ENCODE assay signal across 19 cellular contexts in genomic region chr3:175404667-175405066, GRCh38.
A peak's percentile ranks its signal among the peaks of the same experiment; 100 is the strongest.
DNase-seq lines count a peak whose midpoint lies in the region; ATAC-seq, FAIRE-seq and TF ChIP-seq lines count a peak whose summit lies in the region.
"Had no signal": no experiment of that assay in that cellular context is flagged by ENCODE, and none has a peak within 500 bp of the region (broad histone marks: within the 10 kb centered on the region; RNA-seq: fewer than 3 reads in every experiment).

No MANE protein-coding gene starts in this region.

- no peak for TF ChIP-seq POLR2A in IMR-90 (IDR thresholded peaks at IDR 0.05; ENCODE audit: low read depth, low read length)

- 0 out of 2 replicates have a peak overlapping the region, but pooled peaks have one; percentile 14 for H2BK20ac ChIP-seq in IMR-90 (ENCODE audit: low read depth, low read length)

- H3K23ac ChIP-seq in IMR-90 (ENCODE audit: low read depth, low read length) (no peak overlapping the region), mesenchymal stem cell (ENCODE audit: low read length in 2 of 2) (no peak overlapping the region)

- H3K9me1 ChIP-seq in IMR-90 (ENCODE audit: insufficient read depth, low read length): no peaks in the 10 kb centered on the region

- H2AFZ ChIP-seq in IMR-90 (replicated peaks; ENCODE audit: low read length, poor library complexity) (no peak overlapping the region), mesenchymal stem cell (ENCODE audit: low read depth, low read length) (no peak overlapping the region)

- dilution Hi-C loops in IMR-90 (cut with HindIII; ENCODE audit: low sequenced_read_pairs, unreplicated experiment): no loop called here

- no peak overlapping the region for H2BK12ac ChIP-seq in mesenchymal stem cell (ENCODE audit: low read length in 2 of 2)

- H3K18ac ChIP-seq in IMR-90 (ENCODE audit: low read depth, low read length): peak overlapping the region; percentile 65
- H3K18ac ChIP-seq in mesenchymal stem cell (ENCODE audit: low read depth in 1 of 2, low read length in 2 of 2): no peak overlapping the region

- H3K79me1 ChIP-seq in IMR-90 (ENCODE audit: low read depth in 1 of 2, low read length in 2 of 2) (no peaks in the 10 kb centered on the region), mesenchymal stem cell (replicated peaks; ENCODE audit: low read length, poor library complexity, severe bottlenecking) (no peaks in the 10 kb centered on the region)

- H3K4me2 ChIP-seq in IMR-90 (ENCODE audit: low read depth, low read length) (no peak overlapping the region), mesenchymal stem cell (ENCODE audit: low read length, poor library complexity, severe bottlenecking) (no peak overlapping the region)

- peaks cover under 1% of the 10 kb centered on the region for H3K4me1 ChIP-seq in IMR-90 (ENCODE audit: control insufficient read depth, insufficient read depth, low read length)
- no peaks in the 10 kb centered on the region for H3K4me1 ChIP-seq in mesenchymal stem cell (ENCODE audit: control insufficient read depth, insufficient read depth, low read depth, low read length)
- peaks cover 1% of the 10 kb centered on the region for H3K4me1 ChIP-seq in right cardiac atrium (ENCODE audit: control insufficient read depth, insufficient read depth, low read length)

- H2BK5ac ChIP-seq in IMR-90 (ENCODE audit: low read depth, low read length, poor library complexity, severe bottlenecking) (peak overlapping the region; percentile 34), mesenchymal stem cell (ENCODE audit: low read depth, low read length, poor library complexity, severe bottlenecking) (no peak overlapping the region)

- peak; percentile 21 for DNase-seq in AG10803 (ENCODE audit: low read depth)
- DNase-seq in IMR-90: no peak
- peak; percentile 22 for DNase-seq in mesenchymal stem cell
- DNase-seq in right cardiac atrium: no peak
- DNase-seq in D721Med (ENCODE audit: insufficient read length, low spot score): no peak
- DNase-seq in KBM-7: no peak
- DNase-seq: ACHN; BE2C; CD4-positive, alpha-beta memory T cell; COR-L47; DND-41; GF-D8 had no signal

- H3K9ac ChIP-seq in IMR-90 (ENCODE audit: low read depth, low read length): no peak overlapping the region
- H3K9ac ChIP-seq in mesenchymal stem cell (ENCODE audit: low read length): no peak overlapping the region

- H3K27me3 ChIP-seq in IMR-90 (ENCODE audit: control insufficient read depth, insufficient read depth, low read length) (no peaks in the 10 kb centered on the region), mesenchymal stem cell (ENCODE audit: control insufficient read depth in 1 of 2, insufficient read depth in 1 of 2, low read length in 2 of 2) (no peaks in the 10 kb centered on the region), right cardiac atrium (ENCODE audit: control insufficient read depth, insufficient read depth) (no peaks in the 10 kb centered on the region)
- H3K27me3 ChIP-seq: BE2C had no signal

- H2AK5ac ChIP-seq in IMR-90 (ENCODE audit: low read depth, low read length) (no peak overlapping the region), mesenchymal stem cell (ENCODE audit: low read length, severe bottlenecking) (no peak overlapping the region)

- POLR2A ChIA-PET in IMR-90 (lab: Charles Lee; ENCODE audit: unreplicated experiment): no interaction called here

- H3K14ac ChIP-seq in IMR-90 (replicated peaks; ENCODE audit: low read depth, low read length) (no peak overlapping the region), mesenchymal stem cell (ENCODE audit: low read length in 2 of 2) (no peak overlapping the region)

- TF ChIP-seq CTCF in AG10803 (conservative IDR thresholded peaks at IDR 0.05; ENCODE audit: low read length) (no peak), IMR-90 (conservative IDR thresholded peaks at IDR 0.05; ENCODE audit: low read depth, low read length) (no peak), D721Med (IDR thresholded peaks at IDR 0.05; ENCODE audit: insufficient read depth, missing control alignments) (no peak)

- H2BK120ac ChIP-seq in IMR-90 (ENCODE audit: low read depth, low read length) (peak overlapping the region; percentile 19; the same call in 1 of the 2 replicates), mesenchymal stem cell (ENCODE audit: low read depth, low read length) (no peak overlapping the region)

- H2BK15ac ChIP-seq in IMR-90 (ENCODE audit: low read depth, low read length) (peak overlapping the region; percentile 70; the same call in 1 of the 3 replicates), mesenchymal stem cell (ENCODE audit: low read depth, poor library complexity, severe bottlenecking) (no peak overlapping the region)

- H3K4me3 ChIP-seq in AG10803 (ENCODE audit: low read length) (no peak overlapping the region), IMR-90 (ENCODE audit: insufficient read depth, low read depth, low read length) (no peak overlapping the region), mesenchymal stem cell (ENCODE audit: insufficient read depth in 1 of 2, low read depth in 1 of 2, low read length in 2 of 2) (no peak overlapping the region), right cardiac atrium (ENCODE audit: low read length) (no peak overlapping the region)
- H3K4me3 ChIP-seq: GM12878 had no signal

- no peak overlapping the region; the same call in 1 of the 2 replicates for H4K5ac ChIP-seq in IMR-90 (ENCODE audit: low read depth, low read length)

- H3K4ac ChIP-seq in IMR-90 (ENCODE audit: low read depth, low read length) (no peak overlapping the region), mesenchymal stem cell (ENCODE audit: low read depth in 1 of 2, low read length in 2 of 2) (no peak overlapping the region)

- in situ Hi-C loops in IMR-90 (cut with MboI; ENCODE audit: low sequenced_read_pairs) (no loop called here), KBM-7 (cut with MboI; ENCODE audit: low pct_unique_long_range_greater_than_20kb, low sequenced_read_pairs) (no loop called here)

- ATAC-seq in IMR-90 (ENCODE audit: low read depth): no peak
- ATAC-seq in right cardiac atrium: no peak
- ATAC-seq: GM12878, HCT116, HepG2 had no signal

- no peak overlapping the region for H4K91ac ChIP-seq in IMR-90 (ENCODE audit: insufficient read depth, low read depth, low read length)
- H4K91ac ChIP-seq in mesenchymal stem cell (ENCODE audit: low read length): no peak overlapping the region

- no peak overlapping the region for H3K56ac ChIP-seq in IMR-90 (ENCODE audit: extremely low read depth, insufficient read depth, low read length)

- H3K27ac ChIP-seq in IMR-90 (ENCODE audit: insufficient read depth, low read length) (no peak overlapping the region), mesenchymal stem cell (ENCODE audit: low read length, poor library complexity, severe bottlenecking) (no peak overlapping the region), right cardiac atrium (ENCODE audit: low read length) (no peak overlapping the region)
- H3K27ac ChIP-seq: C4-2B had no signal

- BruUV-seq in IMR-90 (replicated peaks; lab: Mats Ljungman, UMichigan): no TSS peak

- intact Hi-C loops in IMR-90 (cut with micrococcal nuclease): no loop called here
- intact Hi-C loops in right cardiac atrium (cut with DNase I): no loop called here

- H4K8ac ChIP-seq in IMR-90 (ENCODE audit: low read depth in 2 of 2, low read length in 2 of 2) (peak overlapping the region in 1 of 2 experiments; percentile 6; a peak in 1 of 4 replicates), mesenchymal stem cell (ENCODE audit: low read length) (no peak overlapping the region)

- no peaks in the 10 kb centered on the region for H3K9me3 ChIP-seq in IMR-90 (ENCODE audit: control insufficient read depth, insufficient read depth, low read length)
- no peaks in the 10 kb centered on the region for H3K9me3 ChIP-seq in mesenchymal stem cell (ENCODE audit: control insufficient read depth, low read length)
- H3K9me3 ChIP-seq in right cardiac atrium (ENCODE audit: control insufficient read depth, low read length): no peaks in the 10 kb centered on the region
- H3K9me3 ChIP-seq: BE2C had no signal

- CTCF ChIA-PET in IMR-90 (lab: Yijun Ruan, JAX): interaction anchor here (0.7 kb wide), 1 partner anchor 899 kb away, joined by 4 read pairs; no protein-coding TSS in a partner anchor

- no peaks in the 10 kb centered on the region for H3K36me3 ChIP-seq in IMR-90 (ENCODE audit: control insufficient read depth, insufficient read depth, low read length)
- no peaks in the 10 kb centered on the region for H3K36me3 ChIP-seq in mesenchymal stem cell (ENCODE audit: control insufficient read depth in 1 of 2, insufficient read depth in 2 of 2, low read depth in 1 of 2, low read length in 2 of 2)
- H3K36me3 ChIP-seq: BE2C had no signal

- H2AK9ac ChIP-seq in IMR-90 (replicated peaks; ENCODE audit: low read depth, low read length, poor library complexity): no peak overlapping the region

- no peak for TF ChIP-seq RAD21 in IMR-90 (IDR thresholded peaks at IDR 0.05; ENCODE audit: low read length)

- H4K20me1 ChIP-seq in IMR-90 (ENCODE audit: insufficient read depth, low read length): no peaks in the 10 kb centered on the region

- FAIRE-seq in endometrium (lab: Jason Lieb, UNC) (peak; percentile 68), D721Med (lab: Jason Lieb, UNC) (no peak)
- FAIRE-seq: GM12878, GM18507, HepG2, HTR-8/SVneo had no signal

TF ChIP-seq in IMR-90, 13 proteins besides CTCF, POLR2A, EP300 and RAD21:
- TF ChIP-seq RCOR1 (IDR thresholded peaks at IDR 0.05; ENCODE audit: insufficient replicate concordance, low read length): no peak
- TF ChIP-seq CHD1 (IDR thresholded peaks at IDR 0.05; ENCODE audit: low read depth, low read length): no peak
- no peak for TF ChIP-seq CEBPB (IDR thresholded peaks at IDR 0.05; ENCODE audit: low read depth, low read length)
- TF ChIP-seq MAFK (IDR thresholded peaks at IDR 0.05; ENCODE audit: low read depth, low read length): no peak
- no peak for TF ChIP-seq FOS (IDR thresholded peaks at IDR 0.05; ENCODE audit: low read depth, low read length)

Comparison
In these comparisons a context has a peak if more than half of its experiments do, and no peak if none do; other contexts are left out.
1. DNase-seq: peak in AG10803 (single experiment) and mesenchymal stem cell (single experiment); none in IMR-90 (single experiment), right cardiac atrium (0 of 3), D721Med (single experiment) and KBM-7 (single experiment).